ENCODE assay signal across 10 cellular contexts in the genomic region with DNA sequence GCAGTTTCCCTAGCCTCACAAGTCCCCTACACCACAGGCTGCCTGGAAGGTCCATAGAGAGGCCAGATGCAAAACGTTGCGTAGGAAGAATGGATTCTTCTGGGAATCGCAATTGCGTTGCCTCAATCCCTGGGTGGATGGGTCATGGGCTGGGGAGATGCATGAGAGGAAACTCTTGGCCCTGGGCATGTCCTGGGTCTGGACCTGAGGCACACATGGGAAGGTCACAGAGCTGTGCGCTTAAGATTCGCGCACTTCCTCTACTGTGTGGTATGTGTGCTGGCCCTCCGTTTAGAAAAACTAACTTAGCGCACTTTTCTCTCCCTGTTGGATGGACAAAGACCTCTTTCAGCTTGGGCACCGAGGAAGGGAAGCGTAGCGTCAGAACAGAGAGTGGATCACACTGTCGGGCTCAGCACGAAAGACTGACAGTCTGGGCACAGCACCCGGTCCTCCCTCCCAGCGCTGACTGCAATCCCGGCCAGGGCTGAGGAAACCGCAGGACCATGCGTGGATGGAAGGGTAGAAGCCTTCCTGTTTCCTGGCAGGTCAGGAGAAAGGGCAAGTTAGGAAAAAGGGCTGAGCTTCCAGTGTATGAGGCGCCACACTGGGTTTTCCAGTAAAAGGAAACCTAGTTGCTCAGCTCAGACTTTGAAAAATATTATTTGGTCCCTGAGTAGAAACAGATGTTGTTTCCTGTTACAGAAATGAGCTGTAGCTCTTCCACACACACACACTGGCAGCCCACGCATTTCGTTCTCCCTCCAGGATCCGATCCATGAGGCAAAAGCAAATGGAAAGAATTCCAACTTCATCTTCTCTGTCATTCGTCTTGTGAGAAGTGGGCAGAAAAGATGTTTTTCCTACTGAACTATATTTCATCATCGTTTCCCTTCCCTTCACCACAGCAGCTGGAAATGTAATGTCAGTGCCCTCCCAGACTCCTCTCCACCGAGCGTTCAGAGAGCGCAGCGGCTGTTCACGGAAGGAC.
DNase-seq lines count a peak whose midpoint lies in the region; ATAC-seq, FAIRE-seq and TF ChIP-seq lines count a peak whose summit lies in the region.
"Had no signal": no experiment of that assay in that cellular context is flagged by ENCODE, and none has a peak within 500 bp of the region (broad histone marks: within the 10 kb centered on the region; RNA-seq: fewer than 3 reads in every experiment).

No MANE protein-coding gene starts in this region.

- H3K27ac ChIP-seq in GM23248 = peak overlapping the region; percentile 84

- H3K4me1 ChIP-seq in GM23248 (ENCODE audit: insufficient read depth) (peaks cover 13% of the 10 kb centered on the region; the same call in 1 of the 2 replicates), skeletal muscle satellite cell (ENCODE audit: control insufficient read depth, insufficient read depth, low read length) (peaks cover 28% of the 10 kb centered on the region)

- DNase-seq in GM23248 (peak; percentile 88), amniotic stem cell (lab: John Stamatoyannopoulos, UW) (peak; percentile 63), inferior parietal cortex (ENCODE audit: extremely low spot score) (peak; percentile 39), DMS 273 (lab: John Stamatoyannopoulos, UW; ENCODE audit: unreplicated experiment) (no peak), NCI-H524 treated with DMSO at 0.1 percent for 48 hours (lab: John Stamatoyannopoulos, UW) (no peak), H54 (ENCODE audit: insufficient read length, low spot score) (no peak)
- DNase-seq: activated CD4-positive, alpha-beta memory T cell treated with anti-CD3 and anti-CD28 coated beads, Interleukin-2, amount 10 ng/mL, durations not matched to agents 7 days and 5 days; NCI-H2171 treated with DMSO at 0.1 percent for 48 hours had no signal

- peak overlapping the region; percentile 81 for H2AFZ ChIP-seq in GM23248

- in situ Hi-C loops in GM23248 (cut with MboI) = no loop called here

- H3K4me2 ChIP-seq in GM23248 (ENCODE audit: unreplicated experiment) (peak overlapping the region; percentile 85), skeletal muscle satellite cell (ENCODE audit: low read length) (peak overlapping the region; percentile 84)

- no peak for ATAC-seq in GM19452 (IDR thresholded peaks at IDR 0.05; ENCODE audit: unreplicated experiment)

- no peak for TF ChIP-seq POLR2A in H54 (IDR thresholded peaks at IDR 0.05; ENCODE audit: low read depth, low read length)

- no peaks in the 10 kb centered on the region for H3K79me2 ChIP-seq in GM23248 (ENCODE audit: insufficient read depth)

- no peaks in the 10 kb centered on the region for H3K9me2 ChIP-seq in GM23248 (ENCODE audit: insufficient read depth)

- H3F3A ChIP-seq in GM23248 (ENCODE audit: insufficient read depth) = peaks cover 14% of the 10 kb centered on the region

- H3K9ac ChIP-seq in GM23248 (peak overlapping the region; percentile 74), skeletal muscle satellite cell (ENCODE audit: low read depth, low read length) (peak overlapping the region; percentile 41)

- H3K36me3 ChIP-seq in GM23248 (ENCODE audit: low read depth) (no peaks in the 10 kb centered on the region), skeletal muscle satellite cell (ENCODE audit: insufficient read depth, low read length) (no peaks in the 10 kb centered on the region)

- H3K9me3 ChIP-seq in GM23248 (ENCODE audit: low read depth) (no peaks in the 10 kb centered on the region), skeletal muscle satellite cell (replicated peaks; ENCODE audit: low read length) (no peaks in the 10 kb centered on the region)

- no peak for FAIRE-seq in H54 (lab: Jason Lieb, UNC)

- H3K4me3 ChIP-seq in GM23248 (peak overlapping the region; percentile 69), skeletal muscle satellite cell (ENCODE audit: low read length) (peak overlapping the region; percentile 63)

- 11 to 12% methylated on average over 30 of the region's 30 CpGs for WGBS in GM23248 (ENCODE audit: low coverage in 1 of 2, low lambda C conversion rate in 2 of 2, missing lambda C conversion rate in 2 of 2), 2 experiments

- H3K27me3 ChIP-seq in GM23248 (replicated peaks; ENCODE audit: insufficient read depth) (no peaks in the 10 kb centered on the region; the same call in 1 of the 2 replicates), skeletal muscle satellite cell (ENCODE audit: control insufficient read depth, insufficient read depth, low read length) (peaks cover 1% of the 10 kb centered on the region)

- no peaks in the 10 kb centered on the region for H4K20me1 ChIP-seq in GM23248 (ENCODE audit: insufficient read depth)

Comparison
In these comparisons a context has a peak if more than half of its experiments do, and no peak if none do; other contexts are left out.
1. DNase-seq: peak in GM23248 (single experiment), amniotic stem cell (single experiment) and inferior parietal cortex (single experiment); none in DMS 273 (single experiment), NCI-H524 treated with DMSO at 0.1 percent for 48 hours (single experiment) and H54 (single experiment).